8 cellular contexts compared by ENCODE assay signal in genomic region chr16:2838928-2839327, GRCh38. TPM values are rescaled to one million over a fixed set of nuclear protein-coding genes. Genes with fewer than 3 reads are reported as not detected.
DNase-seq lines count a peak whose midpoint lies in the region; ATAC-seq and TF ChIP-seq lines count a peak whose summit lies in the region.

No MANE protein-coding gene starts in this region.

- ATAC-seq in CD4-positive, alpha-beta T cell (ENCODE audit: poor library complexity), result peak; percentile 72
- ATAC-seq in HG02763 (IDR thresholded peaks at IDR 0.05; ENCODE audit: unreplicated experiment), result no peak

- POLR2A ChIA-PET in CD4-positive, alpha-beta T cell (lab: Charles Lee), result no interaction called here
- POLR2A ChIA-PET in RWPE1 (lab: Yijun Ruan, JAX; ENCODE audit: low non-redundant PET), result interaction anchor here (1.1 kb wide), 1 partner anchor 20 kb away, joined by 3 read pairs; the partner anchor contains the start of gene PRSS22

- no peak overlapping the region for H3K4me3 ChIP-seq in H7 (ENCODE audit: insufficient read depth, low read depth, low read length)

- no peaks in the 10 kb centered on the region for H3K9me3 Mint-ChIP-seq in CD4-positive, alpha-beta T cell
- no peaks in the 10 kb centered on the region for H3K9me3 Mint-ChIP-seq in glutamatergic neuron (ENCODE audit: unreplicated experiment)

- no peak overlapping the region for H3K27ac ChIP-seq in CD4-positive, alpha-beta T cell (ENCODE audit: low read depth, low read length)
- H3K27ac ChIP-seq in RWPE1, result peak overlapping the region; percentile 99

- intact Hi-C loops in CD4-positive, alpha-beta T cell (cut with DNase I, micrococcal nuclease), result loop anchor here (1.0 kb wide), 3 partner anchors 29 to 88 kb away; no protein-coding TSS in a partner anchor

- no peaks in the 10 kb centered on the region for H3K27me3 ChIP-seq in CD4-positive, alpha-beta T cell (ENCODE audit: control insufficient read depth, insufficient read depth, low read length)
- H3K27me3 ChIP-seq in H7 (ENCODE audit: control insufficient read depth, insufficient read depth, low read length), result no peaks in the 10 kb centered on the region

- TF ChIP-seq CTCF in CD4-positive, alpha-beta T cell (IDR thresholded peaks at IDR 0.05), result peak; percentile 51
- TF ChIP-seq CTCF in RWPE1 (conservative IDR thresholded peaks at IDR 0.05; ENCODE audit: low read depth) (peak; percentile 60), glutamatergic neuron (IDR thresholded peaks at IDR 0.05; ENCODE audit: partially characterized antibody, unreplicated experiment) (peak; percentile 70)

- peaks cover 32% of the 10 kb centered on the region for H3K4me1 Mint-ChIP-seq in CD4-positive, alpha-beta T cell (ENCODE audit: low read depth)
- no peaks in the 10 kb centered on the region for H3K4me1 Mint-ChIP-seq in glutamatergic neuron (ENCODE audit: low read depth, unreplicated experiment)

- H3K36me3 ChIP-seq in H7 (replicated peaks; ENCODE audit: control insufficient read depth, insufficient read depth, low read length), result no peaks in the 10 kb centered on the region

- H3K27me3 Mint-ChIP-seq in CD4-positive, alpha-beta T cell, result peaks cover 8% of the 10 kb centered on the region
- H3K27me3 Mint-ChIP-seq in glutamatergic neuron (ENCODE audit: unreplicated experiment), result peaks cover 2% of the 10 kb centered on the region

- H3K36me3 Mint-ChIP-seq in CD4-positive, alpha-beta T cell (ENCODE audit: low read depth), result no peaks in the 10 kb centered on the region
- H3K36me3 Mint-ChIP-seq in glutamatergic neuron (ENCODE audit: unreplicated experiment), result no peaks in the 10 kb centered on the region

- peak overlapping the region; percentile 33 for H3K27ac Mint-ChIP-seq in CD4-positive, alpha-beta T cell
- H3K27ac Mint-ChIP-seq in glutamatergic neuron (ENCODE audit: unreplicated experiment), result no peak overlapping the region

- no peaks in the 10 kb centered on the region for H3K9me3 ChIP-seq in CD4-positive, alpha-beta T cell (ENCODE audit: control insufficient read depth, low read length)

- DNase-seq in CD4-positive, alpha-beta T cell, result peak in 8 of 10 experiments; percentile 28 to 61 (median 47)
- DNase-seq in H7, result peak; percentile 97
- peak; percentile 40 for DNase-seq in RWPE1 (ENCODE audit: low spot score)
- peak; percentile 55 for DNase-seq in activated naive CD4-positive, alpha-beta T cell treated with anti-CD3 and anti-CD28 coated beads, Interleukin-2, amount 50 U/mL, for 16 hours
- DNase-seq in glutamatergic neuron, result peak; percentile 81
- peak; percentile 66 for DNase-seq in pons (ENCODE audit: low spot score)
- DNase-seq in mesenteric fat pad (ENCODE audit: low spot score), result no peak

- CTCF ChIA-PET in CD4-positive, alpha-beta T cell (lab: Charles Lee), result interaction anchor here (0.6 to 1.9 kb wide), 10 partner anchors 25 to 88 kb away, joined by 3 to 27 read pairs (median 3); no protein-coding TSS in a partner anchor
- CTCF ChIA-PET in RWPE1 (lab: Yijun Ruan, JAX), result interaction anchor here (0.6 to 2.1 kb wide), 8 partner anchors 17 to 119 kb away, joined by 3 to 19 read pairs (median 3); partner anchors contain the start of genes PRSS22 and PRSS27

- no peak overlapping the region for H3K4me3 Mint-ChIP-seq in CD4-positive, alpha-beta T cell
- no peak overlapping the region for H3K4me3 Mint-ChIP-seq in glutamatergic neuron (ENCODE audit: unreplicated experiment)

RNA-seq across cellular contexts. Expression of gene ZG16B, which starts 8.8 kb away (rescaled TPM):
- not detected for total RNA-seq in CD4-positive, alpha-beta T cell
- total RNA-seq in H7 (2014; rRNA removed; shearing (Covaris generic)), result not detected in 2 replicates
- total RNA-seq in glutamatergic neuron (ENCODE audit: unreplicated experiment), result not detected
- not detected for total RNA-seq in mesenteric fat pad

RNA-seq across cellular contexts. Expression of gene PRSS22, which starts 19.0 kb away (rescaled TPM):
- 1 to 10 TPM in 1 of 2 experiments, under 1 TPM in 1; 0.93 to 1.1 TPM for total RNA-seq in CD4-positive, alpha-beta T cell
- 0.80 and 0.85 TPM in 2 replicates for total RNA-seq in H7 (2014; rRNA removed; shearing (Covaris generic))
- total RNA-seq in glutamatergic neuron (ENCODE audit: unreplicated experiment) (not detected), mesenteric fat pad (not detected)

RNA-seq across cellular contexts. Expression of gene PRSS21, which starts 21.9 kb away (rescaled TPM):
- not detected for total RNA-seq in CD4-positive, alpha-beta T cell
- total RNA-seq in H7 (2014; rRNA removed; shearing (Covaris generic)), result 0.42 and 1.5 TPM in 2 replicates
- not detected for total RNA-seq in glutamatergic neuron (ENCODE audit: unreplicated experiment)
- not detected for total RNA-seq in mesenteric fat pad

RNA-seq across cellular contexts. Expression of gene PRSS41, which starts 40.7 kb away (rescaled TPM):
- total RNA-seq in CD4-positive, alpha-beta T cell, result not detected
- not detected in 2 replicates for total RNA-seq in H7 (2014; rRNA removed; shearing (Covaris generic))
- total RNA-seq in glutamatergic neuron (ENCODE audit: unreplicated experiment), result not detected
- total RNA-seq in mesenteric fat pad, result not detected

RNA-seq across cellular contexts. Expression of gene FLYWCH2, which starts 44.1 kb away (rescaled TPM):
- 1 to 10 TPM; 7.8 to 8.1 TPM for total RNA-seq in CD4-positive, alpha-beta T cell
- total RNA-seq in H7 (2014; rRNA removed; shearing (Covaris generic)), result 55.2 and 94.1 TPM in 2 replicates
- 30.5 TPM for total RNA-seq in glutamatergic neuron (ENCODE audit: unreplicated experiment)
- total RNA-seq in mesenteric fat pad, result 21.5 TPM
